ENCODE assay signal across 8 cellular contexts in genomic region chr2:182980115-182980514, GRCh38. TPM values are rescaled to one million over a fixed set of nuclear protein-coding genes. Genes with fewer than 3 reads are reported as not detected.
DNase-seq lines count a peak whose midpoint lies in the region; ATAC-seq and TF ChIP-seq lines count a peak whose summit lies in the region.

No MANE protein-coding gene starts in this region.

- no peak overlapping the region for H4K8ac ChIP-seq in IMR-90 (ENCODE audit: low read depth in 2 of 2, low read length in 2 of 2)

- H3K4me1 Mint-ChIP-seq in endodermal cell: no peaks in the 10 kb centered on the region
- no peaks in the 10 kb centered on the region for H3K4me1 Mint-ChIP-seq in neural crest cell

- no peak overlapping the region for H2BK20ac ChIP-seq in IMR-90 (ENCODE audit: low read depth, low read length)

- BruUV-seq in IMR-90 (replicated peaks; lab: Mats Ljungman, UMichigan) (no TSS peak), OCI-LY7 (replicated peaks; lab: Mats Ljungman, UMichigan) (no TSS peak)

- no peaks in the 10 kb centered on the region for H3K9me3 ChIP-seq in IMR-90 (ENCODE audit: control insufficient read depth, insufficient read depth, low read length)
- H3K9me3 ChIP-seq in OCI-LY7 (ENCODE audit: low read length): no peaks in the 10 kb centered on the region
- no peaks in the 10 kb centered on the region for H3K9me3 ChIP-seq in endodermal cell (ENCODE audit: control insufficient read depth, low read length)
- H3K9me3 ChIP-seq in aorta (ENCODE audit: control insufficient read depth, low read length): no peaks in the 10 kb centered on the region

- ATAC-seq in GM21619 (IDR thresholded peaks at IDR 0.05; ENCODE audit: unreplicated experiment) (peak; percentile 76), IMR-90 (ENCODE audit: low read depth) (peak; percentile 77), aorta (ENCODE audit: low FRiP score) (no peak)

- H3K56ac ChIP-seq in IMR-90 (ENCODE audit: extremely low read depth, insufficient read depth, low read length): no peak overlapping the region

- CTCF ChIA-PET in IMR-90 (lab: Yijun Ruan, JAX) (interaction anchor here (0.6 to 2.1 kb wide), 7 partner anchors 8 to 397 kb away, joined by 3 to 7 read pairs (median 3); partner anchors contain the start of gene FRZB), OCI-LY7 (lab: Charles Lee; ENCODE audit: unreplicated experiment) (interaction anchor here (1.2 kb wide), 1 partner anchor 195 kb away, joined by 3 read pairs; no protein-coding TSS in a partner anchor)

- H3K9ac ChIP-seq in IMR-90 (ENCODE audit: low read depth, low read length) (no peak overlapping the region), endodermal cell (ENCODE audit: extremely low read depth, low read length, poor library complexity, severe bottlenecking) (no peak overlapping the region)

- in situ Hi-C loops in IMR-90 (cut with MboI; ENCODE audit: low sequenced_read_pairs): loop anchor here (10.0 kb wide), 1 partner anchor 215 kb away; no protein-coding TSS in a partner anchor

- no peak overlapping the region for H3K18ac ChIP-seq in IMR-90 (ENCODE audit: low read depth, low read length)

- H3K27ac ChIP-seq in IMR-90 (ENCODE audit: insufficient read depth, low read length): no peak overlapping the region
- H3K27ac ChIP-seq in OCI-LY7 (ENCODE audit: low read depth, low read length, poor library complexity, severe bottlenecking): no peak overlapping the region
- no peak overlapping the region for H3K27ac ChIP-seq in endodermal cell (ENCODE audit: low read depth, low read length)
- no peak overlapping the region for H3K27ac ChIP-seq in aorta (ENCODE audit: low read depth in 1 of 2, low read length in 2 of 2)

- POLR2A ChIA-PET in IMR-90 (lab: Charles Lee; ENCODE audit: unreplicated experiment): no interaction called here
- POLR2A ChIA-PET in OCI-LY7 (lab: Charles Lee): interaction anchor here (0.6 to 2.0 kb wide), 12 partner anchors 12 to 328 kb away, joined by 3 to 7 read pairs (median 3); no protein-coding TSS in a partner anchor

- no peak overlapping the region for H3K4me2 ChIP-seq in IMR-90 (ENCODE audit: low read depth, low read length)
- no peak overlapping the region for H3K4me2 ChIP-seq in OCI-LY7 (ENCODE audit: low read length)

- dilution Hi-C loops in IMR-90 (cut with HindIII; ENCODE audit: low sequenced_read_pairs, unreplicated experiment): no loop called here

- H2BK120ac ChIP-seq in IMR-90 (ENCODE audit: low read depth, low read length): no peak overlapping the region

- H3K4me3 Mint-ChIP-seq in endodermal cell (no peak overlapping the region), neural crest cell (no peak overlapping the region)

- H3K4ac ChIP-seq in IMR-90 (ENCODE audit: low read depth, low read length): no peak overlapping the region

- H3K23ac ChIP-seq in IMR-90 (ENCODE audit: low read depth, low read length): no peak overlapping the region

- no peaks in the 10 kb centered on the region for H3K9me2 ChIP-seq in OCI-LY7 (ENCODE audit: insufficient read depth, low read length)

- no peaks in the 10 kb centered on the region for H3K9me3 Mint-ChIP-seq in endodermal cell
- H3K9me3 Mint-ChIP-seq in neural crest cell: no peaks in the 10 kb centered on the region

- no peak overlapping the region for H2AK9ac ChIP-seq in IMR-90 (replicated peaks; ENCODE audit: low read depth, low read length, poor library complexity)

- no peaks in the 10 kb centered on the region for H4K20me1 ChIP-seq in IMR-90 (ENCODE audit: insufficient read depth, low read length)
- no peaks in the 10 kb centered on the region for H4K20me1 ChIP-seq in OCI-LY7 (ENCODE audit: insufficient read depth, low read length)

- H4K91ac ChIP-seq in IMR-90 (ENCODE audit: insufficient read depth, low read depth, low read length): no peak overlapping the region

- peak; percentile 59 for TF ChIP-seq RAD21 in IMR-90 (IDR thresholded peaks at IDR 0.05; ENCODE audit: low read length)

- H3K4me1 ChIP-seq in IMR-90 (ENCODE audit: control insufficient read depth, insufficient read depth, low read length): no peaks in the 10 kb centered on the region
- peaks cover 26% of the 10 kb centered on the region for H3K4me1 ChIP-seq in OCI-LY7 (ENCODE audit: insufficient read depth, low read length, poor library complexity, severe bottlenecking)
- H3K4me1 ChIP-seq in endodermal cell (ENCODE audit: control insufficient read depth, insufficient read depth, low read length): no peaks in the 10 kb centered on the region
- no peaks in the 10 kb centered on the region for H3K4me1 ChIP-seq in aorta (ENCODE audit: control insufficient read depth in 1 of 2, insufficient read depth in 2 of 2, low read length in 2 of 2)

- H2AFZ ChIP-seq in IMR-90 (replicated peaks; ENCODE audit: low read length, poor library complexity) (no peak overlapping the region), OCI-LY7 (ENCODE audit: low read length) (no peak overlapping the region)

- H4K5ac ChIP-seq in IMR-90 (ENCODE audit: low read depth, low read length): no peak overlapping the region

- no peak overlapping the region for H2BK5ac ChIP-seq in IMR-90 (ENCODE audit: low read depth, low read length, poor library complexity, severe bottlenecking)

- TF ChIP-seq POLR2A in IMR-90 (IDR thresholded peaks at IDR 0.05; ENCODE audit: low read depth, low read length): no peak

- peak; percentile 90 for DNase-seq in DMS79 treated with DMSO at 0.1 percent for 48 hours (lab: John Stamatoyannopoulos, UW)
- peak; percentile 62 for DNase-seq in IMR-90
- DNase-seq in OCI-LY7 (ENCODE audit: low spot score): peak; percentile 76
- no peak for DNase-seq in endodermal cell
- DNase-seq in neural crest cell (ENCODE audit: low read depth, low spot score): no peak
- DNase-seq in GM19240 (ENCODE audit: insufficient read length, low spot score): no peak
- DNase-seq in aorta: no peak

- no peak overlapping the region for H2BK15ac ChIP-seq in IMR-90 (ENCODE audit: low read depth, low read length)

- no peaks in the 10 kb centered on the region for H3K9me1 ChIP-seq in IMR-90 (ENCODE audit: insufficient read depth, low read length)

- peak; percentile 62 for TF ChIP-seq CTCF in IMR-90 (conservative IDR thresholded peaks at IDR 0.05; ENCODE audit: low read depth, low read length)
- peak; percentile 94 for TF ChIP-seq CTCF in OCI-LY7 (conservative IDR thresholded peaks at IDR 0.05; ENCODE audit: low read length)
- peak; percentile 79 for TF ChIP-seq CTCF in endodermal cell (conservative IDR thresholded peaks at IDR 0.05)
- peak; percentile 80 for TF ChIP-seq CTCF in neural crest cell (conservative IDR thresholded peaks at IDR 0.05)

- intact Hi-C loops in IMR-90 (cut with micrococcal nuclease): loop anchor here (1.0 kb wide), 2 partner anchors 196 to 217 kb away; no protein-coding TSS in a partner anchor
- intact Hi-C loops in OCI-LY7 (cut with micrococcal nuclease; ENCODE audit: unreplicated experiment): loop anchor here (1.0 to 2.0 kb wide), 4 partner anchors 196 to 740 kb away; no protein-coding TSS in a partner anchor
- intact Hi-C loops in aorta (cut with DNase I): loop anchor here (2.0 to 5.0 kb wide), 3 partner anchors 195 to 218 kb away; no protein-coding TSS in a partner anchor

- H3K14ac ChIP-seq in IMR-90 (replicated peaks; ENCODE audit: low read depth, low read length): no peak overlapping the region

- no peak overlapping the region for H3K4me3 ChIP-seq in IMR-90 (ENCODE audit: insufficient read depth, low read depth, low read length)
- H3K4me3 ChIP-seq in OCI-LY7 (ENCODE audit: low read depth, low read length, poor library complexity, severe bottlenecking): no peak overlapping the region
- no peak overlapping the region for H3K4me3 ChIP-seq in endodermal cell (ENCODE audit: low read length)
- no peak overlapping the region for H3K4me3 ChIP-seq in aorta (ENCODE audit: low read length in 2 of 2)

- H3K36me3 Mint-ChIP-seq in endodermal cell (ENCODE audit: low read depth): peaks cover 36% of the 10 kb centered on the region
- H3K36me3 Mint-ChIP-seq in neural crest cell (ENCODE audit: low read depth): peaks cover 3% of the 10 kb centered on the region

- no peak overlapping the region for H3K27ac Mint-ChIP-seq in endodermal cell
- H3K27ac Mint-ChIP-seq in neural crest cell (ENCODE audit: unreplicated experiment): no peak overlapping the region

- H3K36me3 ChIP-seq in IMR-90 (ENCODE audit: control insufficient read depth, insufficient read depth, low read length): peaks cover 30% of the 10 kb centered on the region
- no peaks in the 10 kb centered on the region for H3K36me3 ChIP-seq in OCI-LY7 (ENCODE audit: insufficient read depth, low read length)
- H3K36me3 ChIP-seq in endodermal cell (ENCODE audit: control insufficient read depth, insufficient read depth, low read length): peaks cover 73% of the 10 kb centered on the region
- peaks cover 0 to 3% of the 10 kb centered on the region in 2 donors for H3K36me3 ChIP-seq in aorta (ENCODE audit: control insufficient read depth in 1 of 2, insufficient read depth in 2 of 2, low read length in 1 of 2)

- H3K79me2 ChIP-seq in OCI-LY7 (ENCODE audit: insufficient read depth, low read depth, low read length): no peaks in the 10 kb centered on the region

- H3K27me3 ChIP-seq in IMR-90 (ENCODE audit: control insufficient read depth, insufficient read depth, low read length) (no peaks in the 10 kb centered on the region), endodermal cell (ENCODE audit: control insufficient read depth, insufficient read depth, low read length, poor library complexity, severe bottlenecking) (no peaks in the 10 kb centered on the region), aorta (ENCODE audit: control insufficient read depth in 1 of 2, insufficient read depth in 2 of 2, low read length in 1 of 2) (no peaks in the 10 kb centered on the region)

- H2AK5ac ChIP-seq in IMR-90 (ENCODE audit: low read depth, low read length): no peak overlapping the region

- peaks cover 0 to 3% of the 10 kb centered on the region in 2 experiments; a peak in 1 of 4 replicates for H3K79me1 ChIP-seq in IMR-90 (ENCODE audit: low read depth in 1 of 2, low read length in 2 of 2)

- H3K27me3 Mint-ChIP-seq in endodermal cell (ENCODE audit: insufficient read depth): no peaks in the 10 kb centered on the region
- H3K27me3 Mint-ChIP-seq in neural crest cell (ENCODE audit: low read depth): no peaks in the 10 kb centered on the region

TF ChIP-seq in IMR-90, 13 proteins besides CTCF, POLR2A, EP300 and RAD21 (continues in another document):
- TF ChIP-seq NFE2L2 (IDR thresholded peaks at IDR 0.05; ENCODE audit: low read depth, low read length): no peak
- TF ChIP-seq RCOR1 (IDR thresholded peaks at IDR 0.05; ENCODE audit: insufficient replicate concordance, low read length): no peak
- TF ChIP-seq SMC3 (IDR thresholded peaks at IDR 0.05; ENCODE audit: low read depth, low read length): peak; percentile 59

RNA-seq across cellular contexts. Expression of gene NCKAP1, which starts 58.1 kb away (rescaled TPM):
- total RNA-seq in IMR-90 (2012; rRNA removed) (160 and 188 TPM in 2 replicates), OCI-LY7 (2022) (0.55 and 1.7 TPM in 2 replicates), endodermal cell (100 to 1,000 TPM; 128 to 136 TPM), neural crest cell (106 and 107 TPM in 2 replicates), aorta (100 to 1,000 TPM; 192 to 207 TPM)
- polyA plus RNA-seq in IMR-90 (2012; rRNA removed) (63.5 and 91.1 TPM in 2 replicates), aorta (10 to 100 TPM; 73.0 to 75.8 TPM)
- polyA plus RNA-seq in IMR-90 (2012; cell fraction: cytosol; rRNA removed): 14.3 and 16.6 TPM in 2 replicates
- polyA plus RNA-seq in IMR-90 (2012; cell fraction: nucleus; rRNA removed; ENCODE audit: low replicate concordance): 5.6 and 63.7 TPM in 2 replicates
- total RNA-seq in OCI-LY7 (2014; rRNA removed; shearing (Covaris generic)): 0.06 TPM in 1 of 2 replicates, not detected in the other
- polyA plus RNA-seq in endodermal cell (2013, experiment 1 of 2): 125 TPM
- 118 TPM for polyA plus RNA-seq in endodermal cell (2013, experiment 2 of 2)

Comparison
In these comparisons a context has a peak if more than half of its experiments do, and no peak if none do; other contexts are left out.
1. DNase-seq: peak in DMS79 treated with DMSO at 0.1 percent for 48 hours (single experiment), IMR-90 (single experiment) and OCI-LY7 (single experiment); none in endodermal cell (single experiment), neural crest cell (single experiment), GM19240 (single experiment) and aorta (0 of 2).
2. RNA of gene NCKAP1, which starts 58.1 kb away (total RNA-seq): 192 to 207 TPM in aorta, 160 to 188 TPM in IMR-90, 128 to 136 TPM in endodermal cell and 106 to 107 TPM in neural crest cell; 0.06 to 1.7 TPM in OCI-LY7; every median in the first group is over 10 times any median in the second.
3. Peak in every context shown above with its lines, with median percentiles within 50 percentile points of each other: CTCF ChIP-seq.